23 cellular contexts compared by ENCODE assay signal in the genomic region with DNA sequence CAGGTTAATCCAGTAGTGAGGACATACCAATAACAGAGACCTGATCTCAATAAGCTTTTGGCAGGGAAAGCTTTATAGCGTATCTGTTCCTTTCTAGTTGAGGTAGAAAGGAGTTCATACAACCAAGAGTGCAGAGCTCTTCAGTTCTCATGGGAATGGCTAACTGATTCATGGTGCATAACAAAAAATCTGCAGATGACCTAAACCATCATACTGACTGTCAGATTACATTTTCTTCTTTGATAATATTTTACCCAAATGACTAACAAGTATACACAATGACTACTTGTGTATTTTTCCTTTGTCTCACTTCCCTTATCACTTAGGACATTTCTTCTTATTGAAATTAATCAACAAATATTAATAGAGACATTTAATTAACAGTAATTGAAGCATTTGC.
DNase-seq lines count a peak whose midpoint lies in the region; ATAC-seq and TF ChIP-seq lines count a peak whose summit lies in the region.
"Had no signal": no experiment of that assay in that cellular context is flagged by ENCODE, and none has a peak within 500 bp of the region (broad histone marks: within the 10 kb centered on the region; RNA-seq: fewer than 3 reads in every experiment).

No MANE protein-coding gene starts in this region.

- H3K9me3 ChIP-seq in OCI-LY3 (ENCODE audit: insufficient read depth, low read length) (no peaks in the 10 kb centered on the region), suprapubic skin (no peaks in the 10 kb centered on the region), T-helper 17 cell (ENCODE audit: control insufficient read depth, low read length, poor library complexity, severe bottlenecking) (no peaks in the 10 kb centered on the region)
- H3K9me3 ChIP-seq: SJSA1, testis had no signal

- H3K4me1 Mint-ChIP-seq in stimulated activated naive B cell treated with anti-CD40 and anti-IgM and Interleukin-4, amounts not matched to agents 10 μg/mL and 1 μg/mL and 100 μg/mL, for 72 hours: peaks cover 0 to 4% of the 10 kb centered on the region in 2 donors
- H3K4me1 Mint-ChIP-seq in T-helper 17 cell: peaks cover 3% of the 10 kb centered on the region
- H3K4me1 Mint-ChIP-seq: endodermal cell had no signal

- peak; percentile 96 for ATAC-seq in stimulated activated naive B cell treated with anti-CD40 and anti-IgM and Interleukin-4, amounts not matched to agents 10 μg/mL and 1 μg/mL and 100 μg/mL, for 72 hours (replicated peaks)
- no peak for ATAC-seq in T-helper 17 cell
- ATAC-seq: HCT116; naive thymus-derived CD4-positive, alpha-beta T cell had no signal

- H3K27ac ChIP-seq in OCI-LY3 (ENCODE audit: low read length) (no peak overlapping the region), epithelial cell of prostate (peak overlapping the region; percentile 16), suprapubic skin (no peak overlapping the region)
- H3K27ac ChIP-seq: parathyroid adenoma, SJSA1, testis had no signal

- H3K27me3 Mint-ChIP-seq in stimulated activated naive B cell treated with anti-CD40 and anti-IgM and Interleukin-4, amounts not matched to agents 10 μg/mL and 1 μg/mL and 100 μg/mL, for 72 hours: no peaks in the 10 kb centered on the region
- peaks cover 17% of the 10 kb centered on the region for H3K27me3 Mint-ChIP-seq in T-helper 17 cell

- TF ChIP-seq EP300 in suprapubic skin (IDR thresholded peaks at IDR 0.05): no peak

- no peaks in the 10 kb centered on the region for H3K79me2 ChIP-seq in OCI-LY3 (ENCODE audit: low read length)
- H3K79me2 ChIP-seq: parathyroid adenoma had no signal

- H4K20me1 ChIP-seq in OCI-LY3 (ENCODE audit: insufficient read depth, low read length): no peaks in the 10 kb centered on the region

- H3K27me3 ChIP-seq in OCI-LY3 (ENCODE audit: low read depth, low read length) (peaks cover 35% of the 10 kb centered on the region), suprapubic skin (no peaks in the 10 kb centered on the region)
- H3K27me3 ChIP-seq: SJSA1, testis had no signal

- H3K4me1 ChIP-seq in OCI-LY3 (ENCODE audit: low read length) (peaks cover 25% of the 10 kb centered on the region), suprapubic skin (no peaks in the 10 kb centered on the region)
- H3K4me1 ChIP-seq: parathyroid adenoma, testis had no signal

- DNase-seq in HCEC 1CT: peak; percentile 16
- no peak for DNase-seq in epithelial cell of prostate (ENCODE audit: low read depth, low spot score)
- DNase-seq in stimulated activated naive B cell treated with anti-CD40 and anti-IgM and Interleukin-4, amounts not matched to agents 10 μg/mL and 1 μg/mL and 100 μg/mL, for 72 hours: no peak
- DNase-seq in suprapubic skin (ENCODE audit: low spot score in 2 of 2): no peak
- no peak for DNase-seq in NCI-H146 treated with DMSO at 0.1 percent for 48 hours (lab: John Stamatoyannopoulos, UW; ENCODE audit: unreplicated experiment)
- no peak for DNase-seq in T-helper 17 cell
- DNase-seq: activated CD4-positive, alpha-beta T cell treated with anti-CD3 and anti-CD28 coated beads for 4 hours; activated effector memory CD4-positive, alpha-beta T cell treated with anti-CD3 and anti-CD28 coated beads, Interleukin-2, amount 50 U/mL, for 16 hours; amygdala; Calu3; endodermal cell; GF-D8; naive thymus-derived CD4-positive, alpha-beta T cell; NCI-H187 treated with DMSO at 0.1 percent for 48 hours; NCI-H524; stimulated activated CD4-positive, alpha-beta T cell treated with anti-CD3 and anti-CD28 coated beads, Interleukin-4, amount 100 ng/mL, for 1 hour; T1000; testis had no signal

- H3K4me3 ChIP-seq in OCI-LY3 (ENCODE audit: low read length) (no peak overlapping the region; the same call in 1 of the 2 replicates), suprapubic skin (no peak overlapping the region)
- H3K4me3 ChIP-seq: lung, SJSA1, testis had no signal

- peaks cover 0 to 2% of the 10 kb centered on the region in 2 donors for H3K36me3 Mint-ChIP-seq in stimulated activated naive B cell treated with anti-CD40 and anti-IgM and Interleukin-4, amounts not matched to agents 10 μg/mL and 1 μg/mL and 100 μg/mL, for 72 hours
- H3K36me3 Mint-ChIP-seq in T-helper 17 cell (ENCODE audit: low read depth): no peaks in the 10 kb centered on the region
- H3K36me3 Mint-ChIP-seq: naive thymus-derived CD4-positive, alpha-beta T cell had no signal

- H3K4me3 Mint-ChIP-seq in stimulated activated naive B cell treated with anti-CD40 and anti-IgM and Interleukin-4, amounts not matched to agents 10 μg/mL and 1 μg/mL and 100 μg/mL, for 72 hours: no peak overlapping the region
- no peak overlapping the region for H3K4me3 Mint-ChIP-seq in T-helper 17 cell
- H3K4me3 Mint-ChIP-seq: endodermal cell; naive thymus-derived CD4-positive, alpha-beta T cell had no signal

- TF ChIP-seq CTCF in OCI-LY3 (IDR thresholded peaks at IDR 0.05; ENCODE audit: low read depth, low read length) (no peak), suprapubic skin (IDR thresholded peaks at IDR 0.05) (no peak)

- no peak for TF ChIP-seq POLR2A in suprapubic skin (IDR thresholded peaks at IDR 0.05)

- WGBS in suprapubic skin: 65% methylated on average over 1 of the region's 1 CpG

- H2AFZ ChIP-seq in OCI-LY3 (ENCODE audit: low read depth, low read length): no peak overlapping the region
- H2AFZ ChIP-seq: parathyroid adenoma had no signal

- H3K4me2 ChIP-seq in OCI-LY3 (ENCODE audit: low read length): peak overlapping the region; percentile 42

- no peak overlapping the region for H3K27ac Mint-ChIP-seq in stimulated activated naive B cell treated with anti-CD40 and anti-IgM and Interleukin-4, amounts not matched to agents 10 μg/mL and 1 μg/mL and 100 μg/mL, for 72 hours
- no peak overlapping the region for H3K27ac Mint-ChIP-seq in T-helper 17 cell
- H3K27ac Mint-ChIP-seq: endodermal cell; naive thymus-derived CD4-positive, alpha-beta T cell had no signal

- no peak overlapping the region for H3K9ac ChIP-seq in OCI-LY3 (ENCODE audit: low read length)
- H3K9ac ChIP-seq: parathyroid adenoma had no signal

- no peaks in the 10 kb centered on the region for H3K36me3 ChIP-seq in OCI-LY3 (replicated peaks; ENCODE audit: low read depth, low read length)
- H3K36me3 ChIP-seq in suprapubic skin: no peaks in the 10 kb centered on the region
- H3K36me3 ChIP-seq: SJSA1 had no signal

- H3K9me3 Mint-ChIP-seq in stimulated activated naive B cell treated with anti-CD40 and anti-IgM and Interleukin-4, amounts not matched to agents 10 μg/mL and 1 μg/mL and 100 μg/mL, for 72 hours: no peaks in the 10 kb centered on the region
- H3K9me3 Mint-ChIP-seq: endodermal cell had no signal
